In genomic region chr6:145012039-145012662, GRCh38 we compare ENCODE assay signal across 28 cellular contexts.
DNase-seq lines count a peak whose midpoint lies in the region; ATAC-seq lines count a peak whose summit lies in the region.
"Had no signal": no experiment of that assay in that cellular context is flagged by ENCODE, and none has a peak within 500 bp of the region (broad histone marks: within the 10 kb centered on the region; RNA-seq: fewer than 3 reads in every experiment).

No MANE protein-coding gene starts in this region.

- H3K9me2 ChIP-seq in GM23248 (ENCODE audit: insufficient read depth): no peaks in the 10 kb centered on the region

- H3K4me2 ChIP-seq in GM23248 (ENCODE audit: unreplicated experiment) (no peak overlapping the region), mesenchymal stem cell (ENCODE audit: low read length, poor library complexity, severe bottlenecking) (no peak overlapping the region)

- H2BK15ac ChIP-seq in mesenchymal stem cell (ENCODE audit: low read depth, poor library complexity, severe bottlenecking): no peak overlapping the region

- H3K4me3 Mint-ChIP-seq in central memory CD8-positive, alpha-beta T cell: no peak overlapping the region
- H3K4me3 Mint-ChIP-seq: activated naive CD8-positive, alpha-beta T cell treated with anti-CD3 and anti-CD28 coated beads, Interleukin-2, amount 10 ng/mL, durations not matched to agents 7 days and 5 days; stimulated activated effector memory CD8-positive, alpha-beta T cell treated with anti-CD3 and anti-CD28 coated beads, Interleukin-12 subunit alpha, Interleukin-12 subunit beta, amount 100 ng/mL, for 72 hours; type B pancreatic cell had no signal

- H3K27ac ChIP-seq in GM23248 (no peak overlapping the region), mesenchymal stem cell (ENCODE audit: low read length, poor library complexity, severe bottlenecking) (no peak overlapping the region)
- H3K27ac ChIP-seq: C4-2B, heart right ventricle, VCaP had no signal

- no peak overlapping the region for H3K4me3 ChIP-seq in GM23248
- H3K4me3 ChIP-seq in mesenchymal stem cell (ENCODE audit: insufficient read depth in 1 of 2, low read depth in 1 of 2, low read length in 2 of 2): no peak overlapping the region
- H3K4me3 ChIP-seq: heart right ventricle had no signal

- no peak overlapping the region for H2AK5ac ChIP-seq in mesenchymal stem cell (ENCODE audit: low read length, severe bottlenecking)

- H2BK5ac ChIP-seq in mesenchymal stem cell (ENCODE audit: low read depth, low read length, poor library complexity, severe bottlenecking): no peak overlapping the region

- H2AFZ ChIP-seq in GM23248 (peak overlapping the region; percentile 30; the same call in 1 of the 2 replicates), mesenchymal stem cell (ENCODE audit: low read depth, low read length) (no peak overlapping the region)

- H3K14ac ChIP-seq in mesenchymal stem cell (ENCODE audit: low read length in 2 of 2): no peak overlapping the region

- H3K27me3 ChIP-seq in GM23248 (replicated peaks; ENCODE audit: insufficient read depth) (no peaks in the 10 kb centered on the region), mesenchymal stem cell (ENCODE audit: control insufficient read depth in 1 of 2, insufficient read depth in 1 of 2, low read length in 2 of 2) (no peaks in the 10 kb centered on the region)
- H3K27me3 ChIP-seq: heart right ventricle had no signal

- DNase-seq in GM23248 (peak; percentile 35), LHCN-M2 (ENCODE audit: low read depth) (peak; percentile 54), mesenchymal stem cell (peak; percentile 64), midbrain (lab: John Stamatoyannopoulos, UW) (no peak), NCI-H2196 treated with DMSO at 0.1 percent for 48 hours (lab: John Stamatoyannopoulos, UW; ENCODE audit: unreplicated experiment) (no peak)
- no peak for DNase-seq in central memory CD8-positive, alpha-beta T cell (ENCODE audit: low spot score in 2 of 2)
- DNase-seq: activated CD4-positive, alpha-beta T cell treated with anti-CD3 and anti-CD28 coated beads for 4 hours; activated gamma-delta T cell; activated naive CD8-positive, alpha-beta T cell treated with anti-CD3 and anti-CD28 coated beads, Interleukin-2, amount 10 ng/mL, durations not matched to agents 7 days and 5 days; activated T-cell treated with anti-CD3 and anti-CD28 coated beads, Interleukin-2, amount 50 U/mL, for 1 hour; Caco-2; effector CD4-positive, alpha-beta T cell; foreskin melanocyte; heart right ventricle; mammary epithelial cell; NCI-H1092; NCI-H1930; NCI-H446; posterior cingulate gyrus; stimulated activated CD4-positive, alpha-beta T cell treated with anti-CD3 and anti-CD28 coated beads, Interleukin-4, amount 100 ng/mL, for 24 hours; substantia nigra had no signal

- WGBS in GM23248 (ENCODE audit: low coverage in 1 of 2, low lambda C conversion rate in 2 of 2, missing lambda C conversion rate in 2 of 2), 2 experiments: 42 to 48% methylated on average over 5 of the region's 5 CpGs
- 7% methylated on average over 4 of the region's 5 CpGs for WGBS in mesenchymal stem cell

- H3K79me2 ChIP-seq in GM23248 (ENCODE audit: insufficient read depth): no peaks in the 10 kb centered on the region

- no peak overlapping the region for H3K4ac ChIP-seq in mesenchymal stem cell (ENCODE audit: low read depth in 1 of 2, low read length in 2 of 2)

- no peaks in the 10 kb centered on the region for H3K79me1 ChIP-seq in mesenchymal stem cell (replicated peaks; ENCODE audit: low read length, poor library complexity, severe bottlenecking)

- H3K9me3 ChIP-seq in GM23248 (ENCODE audit: low read depth) (no peaks in the 10 kb centered on the region), mesenchymal stem cell (ENCODE audit: control insufficient read depth, low read length) (no peaks in the 10 kb centered on the region)
- H3K9me3 ChIP-seq: Caco-2 had no signal

- no peaks in the 10 kb centered on the region for H3K9me3 Mint-ChIP-seq in central memory CD8-positive, alpha-beta T cell
- H3K9me3 Mint-ChIP-seq: type B pancreatic cell had no signal

- H3K36me3 Mint-ChIP-seq in central memory CD8-positive, alpha-beta T cell (ENCODE audit: insufficient read depth): peaks cover 3% of the 10 kb centered on the region
- H3K36me3 Mint-ChIP-seq: activated naive CD8-positive, alpha-beta T cell treated with anti-CD3 and anti-CD28 coated beads, Interleukin-2, amount 10 ng/mL, durations not matched to agents 7 days and 5 days; type B pancreatic cell had no signal

- no peak overlapping the region for H2BK12ac ChIP-seq in mesenchymal stem cell (ENCODE audit: low read length in 2 of 2)

- H3K9ac ChIP-seq in GM23248 (no peak overlapping the region), mesenchymal stem cell (ENCODE audit: low read length) (no peak overlapping the region)

- in situ Hi-C loops in GM23248 (cut with MboI): no loop called here

- peak; percentile 40 for ATAC-seq in central memory CD8-positive, alpha-beta T cell (replicated peaks; ENCODE audit: extremely low read depth, poor library complexity, severe bottlenecking)
- ATAC-seq in HG02763 (IDR thresholded peaks at IDR 0.05; ENCODE audit: unreplicated experiment): no peak
- ATAC-seq: HepG2; sciatic nerve; stimulated activated effector memory CD8-positive, alpha-beta T cell treated with anti-CD3 and anti-CD28 coated beads, Interleukin-12 subunit alpha, Interleukin-12 subunit beta, amount 100 ng/mL, for 72 hours had no signal

- H3K27ac Mint-ChIP-seq in central memory CD8-positive, alpha-beta T cell (ENCODE audit: low read depth): peak overlapping the region; percentile 15
- H3K27ac Mint-ChIP-seq: activated naive CD8-positive, alpha-beta T cell treated with anti-CD3 and anti-CD28 coated beads, Interleukin-2, amount 10 ng/mL, durations not matched to agents 7 days and 5 days; stimulated activated effector memory CD8-positive, alpha-beta T cell treated with anti-CD3 and anti-CD28 coated beads, Interleukin-12 subunit alpha, Interleukin-12 subunit beta, amount 100 ng/mL, for 72 hours; type B pancreatic cell had no signal

- peaks cover 21% of the 10 kb centered on the region for H3F3A ChIP-seq in GM23248 (ENCODE audit: insufficient read depth)

- no peak overlapping the region for H3K18ac ChIP-seq in mesenchymal stem cell (ENCODE audit: low read depth in 1 of 2, low read length in 2 of 2)

- H3K4me1 Mint-ChIP-seq in central memory CD8-positive, alpha-beta T cell: no peaks in the 10 kb centered on the region

- H4K91ac ChIP-seq in mesenchymal stem cell (ENCODE audit: low read length): no peak overlapping the region

- no peak overlapping the region for H2BK120ac ChIP-seq in mesenchymal stem cell (ENCODE audit: low read depth, low read length)

- H3K4me1 ChIP-seq in GM23248 (ENCODE audit: insufficient read depth) (peaks cover 15% of the 10 kb centered on the region), mesenchymal stem cell (ENCODE audit: control insufficient read depth, insufficient read depth, low read depth, low read length) (peaks cover 1% of the 10 kb centered on the region)
- H3K4me1 ChIP-seq: Caco-2 had no signal

- H4K20me1 ChIP-seq in GM23248 (ENCODE audit: insufficient read depth): no peaks in the 10 kb centered on the region

- no peak overlapping the region for H3K23ac ChIP-seq in mesenchymal stem cell (ENCODE audit: low read length in 2 of 2)

- H3K36me3 ChIP-seq in GM23248 (ENCODE audit: low read depth) (no peaks in the 10 kb centered on the region), mesenchymal stem cell (ENCODE audit: control insufficient read depth in 1 of 2, insufficient read depth in 2 of 2, low read depth in 1 of 2, low read length in 2 of 2) (no peaks in the 10 kb centered on the region)
- H3K36me3 ChIP-seq: heart right ventricle had no signal

- peaks cover 27% of the 10 kb centered on the region for H3K27me3 Mint-ChIP-seq in central memory CD8-positive, alpha-beta T cell
- H3K27me3 Mint-ChIP-seq: type B pancreatic cell had no signal

- no peak overlapping the region for H4K8ac ChIP-seq in mesenchymal stem cell (ENCODE audit: low read length)

Comparison
In these comparisons a context has a peak if more than half of its experiments do, and no peak if none do; other contexts are left out.
1. DNase-seq: peak in GM23248 (single experiment), LHCN-M2 (single experiment) and mesenchymal stem cell (single experiment); none in central memory CD8-positive, alpha-beta T cell (0 of 2), midbrain (single experiment) and NCI-H2196 treated with DMSO at 0.1 percent for 48 hours (single experiment).